Comparison of ENCODE assay signal across 32 cellular contexts in genomic region chr9:94464790-94465189, GRCh38.
"Had no signal": no experiment of that assay in that cellular context is flagged by ENCODE, and none has a peak within 500 bp of the region (broad histone marks: within the 10 kb centered on the region; RNA-seq: fewer than 3 reads in every experiment).

No MANE protein-coding gene starts in this region.

- H3K27ac ChIP-seq: ascending aorta, breast epithelium, cardiac muscle cell, coronary artery, dorsolateral prefrontal cortex, heart left ventricle had no signal

- DNase-seq: activated CD4-positive, alpha-beta T cell treated with anti-CD3 and anti-CD28 coated beads for 36 hours; activated CD4-positive, alpha-beta T cell treated with anti-CD3 and anti-CD28 coated beads, Interleukin-2, amount 10 ng/mL, durations not matched to agents 7 days and 5 days; activated CD4-positive, alpha-beta T cell treated with anti-CD3 and anti-CD28 coated beads, Interleukin-2, amount 50 U/mL, for 48 hours; activated CD4-positive, CD25-positive, alpha-beta regulatory T cell; activated CD4-positive, CD25-positive, alpha-beta regulatory T cell treated with anti-CD3 and anti-CD28 coated beads, Interleukin-2, amount 50 U/mL, for 72 hours; activated CD8-positive, alpha-beta memory T cell treated with anti-CD3 and anti-CD28 coated beads for 24 hours; activated CD8-positive, alpha-beta T cell treated with anti-CD3 and anti-CD28 coated beads for 36 hours; activated gamma-delta T cell; activated naive CD4-positive, alpha-beta T cell; activated naive CD4-positive, alpha-beta T cell treated with anti-CD3 and anti-CD28 coated beads, Interleukin-2, amount 10 ng/mL, durations not matched to agents 7 days and 5 days; activated naive CD8-positive, alpha-beta T cell treated with anti-CD3 and anti-CD28 coated beads, Interleukin-2, amount 10 ng/mL, durations not matched to agents 7 days and 5 days; activated T-cell treated with anti-CD3 and anti-CD28 coated beads, Interleukin-2, amount 50 U/mL, for 1 hour; activated T-cell treated with anti-CD3 and anti-CD28 coated beads, Interleukin-2, amount 50 U/mL, for 48 hours; dorsolateral prefrontal cortex; effector memory CD4-positive, alpha-beta T cell; endodermal cell; foreskin fibroblast; glutamatergic neuron; heart left ventricle; T-helper 1 cell; T-helper 17 cell; T1000 had no signal

- H3K27me3 ChIP-seq: ascending aorta, breast epithelium, cardiac muscle cell, dorsolateral prefrontal cortex, heart left ventricle had no signal

- H3K4me3 ChIP-seq: ascending aorta, breast epithelium, cardiac muscle cell, coronary artery, dorsolateral prefrontal cortex, heart left ventricle had no signal

- H3K4me1 ChIP-seq: ascending aorta, breast epithelium, heart left ventricle had no signal

- H3K4me1 Mint-ChIP-seq: activated CD4-positive, alpha-beta T cell treated with anti-CD3 and anti-CD28 coated beads for 36 hours; activated CD4-positive, alpha-beta T cell treated with anti-CD3 and anti-CD28 coated beads, Interleukin-2, amount 10 ng/mL, durations not matched to agents 7 days and 5 days; activated naive CD4-positive, alpha-beta T cell treated with anti-CD3 and anti-CD28 coated beads, Interleukin-2, amount 10 ng/mL, durations not matched to agents 7 days and 5 days; brain; central memory CD8-positive, alpha-beta T cell; endodermal cell; T-helper 17 cell had no signal

- H3K27ac Mint-ChIP-seq: activated CD4-positive, alpha-beta T cell treated with anti-CD3 and anti-CD28 coated beads for 36 hours; activated CD4-positive, alpha-beta T cell treated with anti-CD3 and anti-CD28 coated beads, Interleukin-2, amount 10 ng/mL, durations not matched to agents 7 days and 5 days; activated CD8-positive, alpha-beta T cell treated with anti-CD3 and anti-CD28 coated beads for 36 hours; activated naive CD4-positive, alpha-beta T cell treated with anti-CD3 and anti-CD28 coated beads, Interleukin-2, amount 10 ng/mL, durations not matched to agents 7 days and 5 days; activated naive CD8-positive, alpha-beta T cell treated with anti-CD3 and anti-CD28 coated beads, Interleukin-2, amount 10 ng/mL, durations not matched to agents 7 days and 5 days; brain; dendritic cell treated with granulocyte-macrophage colony-stimulating factor and Interleukin-4, amounts not matched to agents 40 ng/mL and 50 ng/mL, for 4 days; endodermal cell; T-helper 17 cell; T-helper 2 cell treated with Interferon-gamma antibody and Interleukin-4, amounts not matched to agents 5 μg/mL and 100 μg/mL, for 36 hours had no signal

- ATAC-seq: activated CD4-positive, alpha-beta T cell treated with anti-CD3 and anti-CD28 coated beads for 36 hours; activated CD8-positive, alpha-beta T cell treated with anti-CD3 and anti-CD28 coated beads for 36 hours; activated naive CD4-positive, alpha-beta T cell treated with anti-CD3 and anti-CD28 coated beads, Interleukin-2, amount 50 U/mL, for 72 hours; esophagus mucosa; heart left ventricle; T-helper 17 cell had no signal

- H3K27me3 Mint-ChIP-seq: activated CD4-positive, alpha-beta T cell treated with anti-CD3 and anti-CD28 coated beads for 36 hours; activated CD8-positive, alpha-beta T cell treated with anti-CD3 and anti-CD28 coated beads for 36 hours; activated naive CD8-positive, alpha-beta T cell treated with anti-CD3 and anti-CD28 coated beads, Interleukin-2, amount 10 ng/mL, durations not matched to agents 7 days and 5 days; brain; central memory CD8-positive, alpha-beta T cell; dendritic cell treated with granulocyte-macrophage colony-stimulating factor and Interleukin-4, amounts not matched to agents 40 ng/mL and 50 ng/mL, for 4 days; T-helper 17 cell had no signal

- H3K4me3 Mint-ChIP-seq: activated CD4-positive, alpha-beta T cell treated with anti-CD3 and anti-CD28 coated beads for 36 hours; activated CD4-positive, alpha-beta T cell treated with anti-CD3 and anti-CD28 coated beads, Interleukin-2, amount 10 ng/mL, durations not matched to agents 7 days and 5 days; activated CD8-positive, alpha-beta T cell treated with anti-CD3 and anti-CD28 coated beads for 36 hours; activated naive CD4-positive, alpha-beta T cell treated with anti-CD3 and anti-CD28 coated beads, Interleukin-2, amount 10 ng/mL, durations not matched to agents 7 days and 5 days; activated naive CD8-positive, alpha-beta T cell treated with anti-CD3 and anti-CD28 coated beads, Interleukin-2, amount 10 ng/mL, durations not matched to agents 7 days and 5 days; brain; central memory CD8-positive, alpha-beta T cell; dendritic cell treated with granulocyte-macrophage colony-stimulating factor and Interleukin-4, amounts not matched to agents 40 ng/mL and 50 ng/mL, for 4 days; endodermal cell; T-helper 17 cell; T-helper 2 cell treated with Interferon-gamma antibody and Interleukin-4, amounts not matched to agents 5 μg/mL and 100 μg/mL, for 36 hours had no signal
